Comparison of ENCODE assay signal across 1 cellular context in genomic region chr20:45919536-45919933, GRCh38.
TF ChIP-seq lines count a peak whose summit lies in the region.

No MANE protein-coding gene starts in this region.

TF ChIP-seq in endothelial cell of umbilical vein, 7 proteins besides CTCF, POLR2A, EP300 and RAD21:
- TF ChIP-seq, protein P1, sequence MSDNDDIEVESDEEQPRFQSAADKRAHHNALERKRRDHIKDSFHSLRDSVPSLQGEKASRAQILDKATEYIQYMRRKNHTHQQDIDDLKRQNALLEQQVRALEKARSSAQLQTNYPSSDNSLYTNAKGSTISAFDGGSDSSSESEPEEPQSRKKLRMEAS (IDR thresholded peaks at IDR 0.05; ENCODE audit: insufficient read depth, insufficient read length), result no peak
- TF ChIP-seq POLR2AphosphoS5 (IDR thresholded peaks at IDR 0.05; ENCODE audit: insufficient read depth, low read depth, low read length), result peak; percentile 61
TF ChIP-seq in endothelial cell of umbilical vein: peak in this region for 1.
